Comparison of ENCODE assay signal across 9 cellular contexts in genomic region chr22:46661221-46661851, GRCh38. TPM values are rescaled to one million over a fixed set of nuclear protein-coding genes. Genes with fewer than 3 reads are reported as not detected.
DNase-seq lines count a peak whose midpoint lies in the region; ATAC-seq, FAIRE-seq and TF ChIP-seq lines count a peak whose summit lies in the region.
"Had no signal": no experiment of that assay in that cellular context is flagged by ENCODE, and none has a peak within 500 bp of the region (broad histone marks: within the 10 kb centered on the region; RNA-seq: fewer than 3 reads in every experiment).

No MANE protein-coding gene starts in this region.

- FAIRE-seq in D721Med (lab: Jason Lieb, UNC): no peak

- peak; percentile 64 for DNase-seq in T follicular helper cell (ENCODE audit: low read depth)
- peak; percentile 61 for DNase-seq in choroid plexus epithelial cell (ENCODE audit: low read depth)
- DNase-seq in renal cortical epithelial cell (ENCODE audit: low read depth): peak; percentile 29
- DNase-seq in D721Med (ENCODE audit: insufficient read length, low spot score): no peak
- no peak for DNase-seq in naive thymus-derived CD8-positive, alpha-beta T cell

- no peaks in the 10 kb centered on the region for H3K9me3 Mint-ChIP-seq in naive thymus-derived CD8-positive, alpha-beta T cell
- H3K9me3 Mint-ChIP-seq: IgD-negative memory B cell had no signal

- H3K4me1 Mint-ChIP-seq in naive thymus-derived CD8-positive, alpha-beta T cell: peaks cover 0 to 14% (median 9%) of the 10 kb centered on the region in 4 donors

- no peaks in the 10 kb centered on the region for H3K27me3 Mint-ChIP-seq in naive thymus-derived CD8-positive, alpha-beta T cell
- H3K27me3 Mint-ChIP-seq: IgD-negative memory B cell had no signal

- TF ChIP-seq CTCF in choroid plexus epithelial cell (conservative IDR thresholded peaks at IDR 0.05; ENCODE audit: low read depth, low read length): no peak
- no peak for TF ChIP-seq CTCF in D721Med (IDR thresholded peaks at IDR 0.05; ENCODE audit: insufficient read depth, missing control alignments)

- H3K4me3 ChIP-seq in choroid plexus epithelial cell (ENCODE audit: low read depth, low read length): no peak overlapping the region

- peak overlapping the region in 2 of 10 donors; percentile 15 to 35 for H3K27ac Mint-ChIP-seq in naive thymus-derived CD8-positive, alpha-beta T cell
- H3K27ac Mint-ChIP-seq: IgD-negative memory B cell had no signal

- H3K36me3 Mint-ChIP-seq in naive thymus-derived CD8-positive, alpha-beta T cell: no peaks in the 10 kb centered on the region

- POLR2A ChIA-PET in naive thymus-derived CD8-positive, alpha-beta T cell (lab: Charles Lee): no interaction called here

- TF ChIP-seq RAD21 in Ishikawa (IDR thresholded peaks at IDR 0.05; ENCODE audit: low read depth): no peak

- no peak overlapping the region for H3K4me3 Mint-ChIP-seq in naive thymus-derived CD8-positive, alpha-beta T cell
- H3K4me3 Mint-ChIP-seq: IgD-negative memory B cell had no signal

- no peak for TF ChIP-seq EP300 in Ishikawa (IDR thresholded peaks at IDR 0.05; ENCODE audit: borderline replicate concordance)

- no peak for ATAC-seq in GM18858 (IDR thresholded peaks at IDR 0.05; ENCODE audit: unreplicated experiment)
- no peak for ATAC-seq in naive thymus-derived CD8-positive, alpha-beta T cell
- no peak for ATAC-seq in GM21619 (IDR thresholded peaks at IDR 0.05; ENCODE audit: unreplicated experiment)

TF ChIP-seq in Ishikawa, 13 proteins besides CTCF, POLR2A, EP300 and RAD21:
- TF ChIP-seq CREB1 (IDR thresholded peaks at IDR 0.05; ENCODE audit: low read depth): 0 out of 2 replicates have a peak, but pooled peaks have one; percentile 42
- TF ChIP-seq TAF1 (IDR thresholded peaks at IDR 0.05; ENCODE audit: low read depth): no peak
- no peak for TF ChIP-seq YY1 (IDR thresholded peaks at IDR 0.05; ENCODE audit: low read depth)
- no peak for TF ChIP-seq TEAD4 (IDR thresholded peaks at IDR 0.05)

RNA-seq across cellular contexts. Expression of gene GRAMD4, which starts 41.1 kb away (rescaled TPM):
- total RNA-seq in renal cortical epithelial cell: 55.1 and 121 TPM in 2 replicates
- 1 to 10 TPM; 5.9 to 7.6 TPM for total RNA-seq in naive thymus-derived CD8-positive, alpha-beta T cell
- polyA plus RNA-seq in naive thymus-derived CD8-positive, alpha-beta T cell: 1 to 10 TPM; 2.8 to 4.1 (median 3.4) TPM

Comparison
In these comparisons a context has a peak if more than half of its experiments do, and no peak if none do; other contexts are left out.
1. DNase-seq: peak in T follicular helper cell (single experiment), choroid plexus epithelial cell (single experiment) and renal cortical epithelial cell (single experiment); none in D721Med (single experiment) and naive thymus-derived CD8-positive, alpha-beta T cell (0 of 10).